10 cellular contexts compared by ENCODE assay signal in the genomic region with DNA sequence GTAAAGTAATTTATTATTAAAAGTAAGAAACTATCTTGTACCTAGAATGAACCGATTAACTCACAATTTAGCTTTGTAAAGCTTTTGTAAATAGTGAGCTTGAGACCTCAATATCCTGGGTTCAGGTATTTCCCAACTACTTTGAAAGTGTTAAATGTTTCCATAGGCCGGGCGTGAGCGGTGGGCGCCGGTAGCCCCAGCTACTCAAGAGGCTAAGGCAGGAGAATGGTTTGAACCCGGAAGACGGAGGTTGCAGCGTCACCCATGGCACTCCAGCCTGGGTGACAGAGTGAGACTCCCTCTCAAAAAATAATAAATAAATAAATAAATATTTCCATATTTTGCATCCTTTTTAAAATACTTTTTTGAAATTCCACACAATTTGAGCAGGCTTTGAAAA. TPM values are rescaled to one million over a fixed set of nuclear protein-coding genes. Genes with fewer than 3 reads are reported as not detected.
DNase-seq lines count a peak whose midpoint lies in the region; ATAC-seq lines count a peak whose summit lies in the region.
"Had no signal": no experiment of that assay in that cellular context is flagged by ENCODE, and none has a peak within 500 bp of the region (broad histone marks: within the 10 kb centered on the region; RNA-seq: fewer than 3 reads in every experiment).

No MANE protein-coding gene starts in this region.

- POLR2A ChIA-PET in activated CD4-positive, alpha-beta memory T cell treated with anti-CD3 and anti-CD28 coated beads for 36 hours (lab: Charles Lee): interaction anchor here (1.0 to 1.4 kb wide), 3 partner anchors 57 to 124 kb away, joined by 3 to 10 read pairs (median 4); no protein-coding TSS in a partner anchor
- POLR2A ChIA-PET in activated CD4-positive, alpha-beta memory T cell treated with anti-CD3 and anti-CD28 coated beads, Interleukin-2, amount 10 ng/mL, durations not matched to agents 7 days and 5 days (lab: Charles Lee): interaction anchor here (1.0 to 2.4 kb wide), 10 partner anchors 7 to 291 kb away, joined by 3 to 16 read pairs (median 3); no protein-coding TSS in a partner anchor
- POLR2A ChIA-PET in T-cell (lab: Charles Lee): interaction anchor here (0.6 to 1.5 kb wide), 2 partner anchors 120 to 154 kb away, joined by 3 to 6 read pairs; no protein-coding TSS in a partner anchor

- CTCF ChIA-PET in activated CD4-positive, alpha-beta memory T cell treated with anti-CD3 and anti-CD28 coated beads for 36 hours (lab: Charles Lee): interaction anchor here (1.0 to 1.8 kb wide), 8 partner anchors 46 to 165 kb away, joined by 3 to 9 read pairs (median 4); no protein-coding TSS in a partner anchor
- CTCF ChIA-PET in activated CD4-positive, alpha-beta memory T cell treated with anti-CD3 and anti-CD28 coated beads, Interleukin-2, amount 10 ng/mL, durations not matched to agents 7 days and 5 days (lab: Charles Lee): interaction anchor here (0.6 to 2.1 kb wide), 11 partner anchors 7 to 198 kb away, joined by 3 to 9 read pairs (median 3); no protein-coding TSS in a partner anchor
- CTCF ChIA-PET in T-cell (lab: Charles Lee): interaction anchor here in 1 of 2 donors (0.9 to 1.6 kb wide), 6 partner anchors 25 to 188 kb away, joined by 3 to 5 read pairs (median 4); no protein-coding TSS in a partner anchor

- H3K27ac Mint-ChIP-seq in activated CD4-positive, alpha-beta memory T cell treated with anti-CD3 and anti-CD28 coated beads for 36 hours: no peak overlapping the region
- no peak overlapping the region for H3K27ac Mint-ChIP-seq in activated CD4-positive, alpha-beta memory T cell treated with anti-CD3 and anti-CD28 coated beads, Interleukin-2, amount 10 ng/mL, durations not matched to agents 7 days and 5 days
- H3K27ac Mint-ChIP-seq in T-cell: peak overlapping the region in 1 of 2 donors; percentile 91
- peak overlapping the region; percentile 88 for H3K27ac Mint-ChIP-seq in stimulated activated memory B cell treated with anti-CD40 and anti-IgM and Interleukin-4, amounts not matched to agents 10 μg/mL and 1 μg/mL and 100 μg/mL, for 72 hours

- ATAC-seq in T-cell (replicated peaks in 1 of 4): no peak
- no peak for ATAC-seq in stimulated activated memory B cell treated with anti-CD40 and anti-IgM and Interleukin-4, amounts not matched to agents 10 μg/mL and 1 μg/mL and 100 μg/mL, for 72 hours
- no peak for ATAC-seq in HG03097 (IDR thresholded peaks at IDR 0.05; ENCODE audit: low FRiP score, unreplicated experiment)

- H3K27me3 ChIP-seq in iPS-20b (ENCODE audit: insufficient read depth, low read length): peaks cover 55% of the 10 kb centered on the region
- H3K27me3 ChIP-seq: upper lobe of left lung had no signal

- H3K36me3 ChIP-seq in iPS-20b (ENCODE audit: insufficient read depth, low read depth, low read length): no peaks in the 10 kb centered on the region
- H3K36me3 ChIP-seq: upper lobe of left lung had no signal

- intact Hi-C loops in activated CD4-positive, alpha-beta memory T cell treated with anti-CD3 and anti-CD28 coated beads for 36 hours (cut with micrococcal nuclease): loop anchor here (5.0 kb wide), 2 partner anchors 74 to 456 kb away; no protein-coding TSS in a partner anchor

- no peak overlapping the region for H3K4me3 Mint-ChIP-seq in activated CD4-positive, alpha-beta memory T cell treated with anti-CD3 and anti-CD28 coated beads for 36 hours
- no peak overlapping the region for H3K4me3 Mint-ChIP-seq in activated CD4-positive, alpha-beta memory T cell treated with anti-CD3 and anti-CD28 coated beads, Interleukin-2, amount 10 ng/mL, durations not matched to agents 7 days and 5 days
- peak overlapping the region; percentile 87 to 90 (median 88) for H3K4me3 Mint-ChIP-seq in T-cell
- no peak overlapping the region for H3K4me3 Mint-ChIP-seq in stimulated activated memory B cell treated with anti-CD40 and anti-IgM and Interleukin-4, amounts not matched to agents 10 μg/mL and 1 μg/mL and 100 μg/mL, for 72 hours

- H3K4me1 ChIP-seq in iPS-20b (ENCODE audit: insufficient read depth, low read length): peaks cover 2% of the 10 kb centered on the region; the same call in 1 of the 2 replicates

- DNase-seq in activated CD4-positive, alpha-beta memory T cell treated with anti-CD3 and anti-CD28 coated beads for 36 hours: peak; percentile 15
- no peak for DNase-seq in activated CD4-positive, alpha-beta memory T cell treated with anti-CD3 and anti-CD28 coated beads, Interleukin-2, amount 10 ng/mL, durations not matched to agents 7 days and 5 days
- DNase-seq in T-cell: peak in 1 of 34 experiments; percentile 15
- DNase-seq in NCI-H748 treated with DMSO at 0.1 percent for 48 hours (lab: John Stamatoyannopoulos, UW): no peak
- no peak for DNase-seq in epidermal melanocyte (ENCODE audit: insufficient read length, low spot score)
- DNase-seq: NCI-H2107 had no signal

- peaks cover 9% of the 10 kb centered on the region for H3K36me3 Mint-ChIP-seq in activated CD4-positive, alpha-beta memory T cell treated with anti-CD3 and anti-CD28 coated beads for 36 hours
- H3K36me3 Mint-ChIP-seq in activated CD4-positive, alpha-beta memory T cell treated with anti-CD3 and anti-CD28 coated beads, Interleukin-2, amount 10 ng/mL, durations not matched to agents 7 days and 5 days (ENCODE audit: low read depth): peaks cover 14% of the 10 kb centered on the region
- no peaks in the 10 kb centered on the region for H3K36me3 Mint-ChIP-seq in T-cell
- no peaks in the 10 kb centered on the region for H3K36me3 Mint-ChIP-seq in stimulated activated memory B cell treated with anti-CD40 and anti-IgM and Interleukin-4, amounts not matched to agents 10 μg/mL and 1 μg/mL and 100 μg/mL, for 72 hours

- peak overlapping the region; percentile 68 for H3K4me3 ChIP-seq in iPS-20b (ENCODE audit: low read length)

- H3K9me3 ChIP-seq in iPS-20b (ENCODE audit: insufficient read depth, low read depth, low read length): no peaks in the 10 kb centered on the region
- H3K9me3 ChIP-seq: upper lobe of left lung had no signal

- H3K9ac ChIP-seq in iPS-20b (ENCODE audit: low read depth, low read length): no peak overlapping the region

- H3K27me3 Mint-ChIP-seq in activated CD4-positive, alpha-beta memory T cell treated with anti-CD3 and anti-CD28 coated beads for 36 hours: no peaks in the 10 kb centered on the region
- H3K27me3 Mint-ChIP-seq in activated CD4-positive, alpha-beta memory T cell treated with anti-CD3 and anti-CD28 coated beads, Interleukin-2, amount 10 ng/mL, durations not matched to agents 7 days and 5 days: peaks cover 4% of the 10 kb centered on the region
- no peaks in the 10 kb centered on the region for H3K27me3 Mint-ChIP-seq in T-cell
- H3K27me3 Mint-ChIP-seq in stimulated activated memory B cell treated with anti-CD40 and anti-IgM and Interleukin-4, amounts not matched to agents 10 μg/mL and 1 μg/mL and 100 μg/mL, for 72 hours: peaks cover 1% of the 10 kb centered on the region

- no peaks in the 10 kb centered on the region for H3K9me3 Mint-ChIP-seq in activated CD4-positive, alpha-beta memory T cell treated with anti-CD3 and anti-CD28 coated beads for 36 hours
- no peaks in the 10 kb centered on the region for H3K9me3 Mint-ChIP-seq in activated CD4-positive, alpha-beta memory T cell treated with anti-CD3 and anti-CD28 coated beads, Interleukin-2, amount 10 ng/mL, durations not matched to agents 7 days and 5 days
- no peaks in the 10 kb centered on the region for H3K9me3 Mint-ChIP-seq in T-cell
- no peaks in the 10 kb centered on the region for H3K9me3 Mint-ChIP-seq in stimulated activated memory B cell treated with anti-CD40 and anti-IgM and Interleukin-4, amounts not matched to agents 10 μg/mL and 1 μg/mL and 100 μg/mL, for 72 hours

- no peak overlapping the region for H3K27ac ChIP-seq in iPS-20b (ENCODE audit: low read length)

- peaks cover 19% of the 10 kb centered on the region for H3K4me1 Mint-ChIP-seq in activated CD4-positive, alpha-beta memory T cell treated with anti-CD3 and anti-CD28 coated beads for 36 hours (ENCODE audit: low read depth)
- H3K4me1 Mint-ChIP-seq in activated CD4-positive, alpha-beta memory T cell treated with anti-CD3 and anti-CD28 coated beads, Interleukin-2, amount 10 ng/mL, durations not matched to agents 7 days and 5 days: peaks cover 26% of the 10 kb centered on the region
- H3K4me1 Mint-ChIP-seq in T-cell: peaks cover 30 to 35% (median 33%) of the 10 kb centered on the region in 3 donors
- H3K4me1 Mint-ChIP-seq in stimulated activated memory B cell treated with anti-CD40 and anti-IgM and Interleukin-4, amounts not matched to agents 10 μg/mL and 1 μg/mL and 100 μg/mL, for 72 hours: peaks cover 22% of the 10 kb centered on the region

RNA-seq across cellular contexts. Expression of a gene that starts 1.5 kb away (rescaled TPM):
- 100 to 1,000 TPM; 123 to 128 TPM for total RNA-seq in activated CD4-positive, alpha-beta memory T cell treated with anti-CD3 and anti-CD28 coated beads for 36 hours
- 10 to 100 TPM; 83.7 to 87.0 TPM for total RNA-seq in activated CD4-positive, alpha-beta memory T cell treated with anti-CD3 and anti-CD28 coated beads, Interleukin-2, amount 10 ng/mL, durations not matched to agents 7 days and 5 days
- 100 to 1,000 TPM in 4 of 5 donors, 10 to 100 TPM in 1; 98.9 to 200 (median 167) TPM for total RNA-seq in T-cell

Comparison
In these comparisons a context has a peak if more than half of its experiments do, and no peak if none do; other contexts are left out.
1. H3K4me3 Mint-ChIP-seq: peak in T-cell (3 of 3); none in activated CD4-positive, alpha-beta memory T cell treated with anti-CD3 and anti-CD28 coated beads for 36 hours (single experiment), activated CD4-positive, alpha-beta memory T cell treated with anti-CD3 and anti-CD28 coated beads, Interleukin-2, amount 10 ng/mL, durations not matched to agents 7 days and 5 days (single experiment) and stimulated activated memory B cell treated with anti-CD40 and anti-IgM and Interleukin-4, amounts not matched to agents 10 μg/mL and 1 μg/mL and 100 μg/mL, for 72 hours (single experiment).